Comparison of ENCODE assay signal across 9 cellular contexts in the genomic region with DNA sequence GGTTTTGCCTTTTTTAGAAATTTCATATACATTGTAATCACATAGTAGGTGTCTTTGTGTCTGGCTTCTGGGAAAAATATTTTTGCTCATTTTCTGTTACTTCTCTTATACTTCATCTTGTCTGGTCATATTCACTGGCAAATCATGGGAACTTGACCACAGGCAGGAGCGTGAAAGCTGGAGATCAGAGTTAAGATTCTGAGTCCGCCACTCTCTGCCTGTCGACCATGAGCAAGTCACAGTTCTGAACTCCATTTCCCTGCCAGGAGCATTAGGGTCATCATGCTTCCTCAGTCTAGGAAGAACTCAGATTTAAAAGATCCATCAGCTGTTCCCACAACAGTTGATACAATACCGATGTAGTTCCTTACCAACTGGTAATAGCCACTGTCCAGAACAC. TPM values are rescaled to one million over a fixed set of nuclear protein-coding genes. Genes with fewer than 3 reads are reported as not detected.
"Had no signal": no experiment of that assay in that cellular context is flagged by ENCODE, and none has a peak within 500 bp of the region (broad histone marks: within the 10 kb centered on the region; RNA-seq: fewer than 3 reads in every experiment).

No MANE protein-coding gene starts in this region.

- H3K27ac Mint-ChIP-seq: GM23338, H9 had no signal

- H3K9me3 Mint-ChIP-seq: GM23338, H9 had no signal

- H3K27ac ChIP-seq: HL-60 had no signal

- DNase-seq: H9, HCEC 1CT, IMR-90, KG1 had no signal

- ATAC-seq: GM23338, K562 had no signal

- H3K4me3 ChIP-seq: GM23338, K562 had no signal

- H3K4me3 Mint-ChIP-seq: GM23338, H9 had no signal

RNA-seq across cellular contexts. Expression of a gene that starts 12.4 kb away (rescaled TPM):
- total RNA-seq: GM23338, H1, H9, HT1080, IMR-90, K562 had no signal
